ENCODE assay signal across 20 cellular contexts in the genomic region with DNA sequence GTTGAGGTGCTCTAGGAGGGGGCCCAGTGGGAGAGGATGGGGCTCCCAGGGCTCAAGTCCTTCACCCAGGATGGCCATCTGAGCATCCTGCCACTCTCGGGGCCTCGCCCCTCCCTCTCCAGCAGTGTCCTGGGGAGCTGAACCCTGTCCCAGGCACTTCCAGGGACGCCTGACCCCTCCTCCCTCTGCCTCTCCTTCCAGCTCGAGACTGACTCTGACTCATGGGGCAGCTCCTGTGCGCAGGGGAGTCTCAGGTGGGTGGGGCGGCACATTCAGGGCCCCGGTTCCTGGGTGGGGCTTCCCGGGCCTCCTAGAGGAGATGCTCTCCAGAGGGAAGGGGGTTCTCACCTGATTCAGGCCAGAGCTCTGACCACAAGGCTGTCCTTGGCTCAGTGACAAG.
DNase-seq lines count a peak whose midpoint lies in the region; ATAC-seq and TF ChIP-seq lines count a peak whose summit lies in the region.
"Had no signal": no experiment of that assay in that cellular context is flagged by ENCODE, and none has a peak within 500 bp of the region (broad histone marks: within the 10 kb centered on the region; RNA-seq: fewer than 3 reads in every experiment).

No MANE protein-coding gene starts in this region.

- H3K27ac ChIP-seq in OCI-LY1 (ENCODE audit: low read depth, low read length, poor library complexity, severe bottlenecking) (peak overlapping the region; percentile 90), foreskin keratinocyte (no peak overlapping the region)
- H3K27ac ChIP-seq: 22Rv1, adrenal gland, body of pancreas, gastroesophageal sphincter, ovary, skin epidermis, suprapubic skin had no signal

- H3K4me2 ChIP-seq in OCI-LY1 (ENCODE audit: low read length) = peak overlapping the region; percentile 59; the same call in 1 of the 2 replicates

- POLR2A ChIA-PET in activated CD4-positive, alpha-beta T cell treated with anti-CD3 and anti-CD28 coated beads for 36 hours (lab: Charles Lee) = no interaction called here

- H3K36me3 Mint-ChIP-seq in activated CD4-positive, alpha-beta T cell treated with anti-CD3 and anti-CD28 coated beads, Interleukin-2, amount 10 ng/mL, durations not matched to agents 24 days and 14 days (ENCODE audit: low read depth) = no peaks in the 10 kb centered on the region
- no peaks in the 10 kb centered on the region for H3K36me3 Mint-ChIP-seq in activated CD4-positive, alpha-beta T cell treated with anti-CD3 and anti-CD28 coated beads for 36 hours (ENCODE audit: low read depth)
- no peaks in the 10 kb centered on the region for H3K36me3 Mint-ChIP-seq in stimulated activated effector memory CD8-positive, alpha-beta T cell treated with anti-CD3 and anti-CD28 coated beads, Interleukin-12 subunit alpha, Interleukin-12 subunit beta, amount 100 ng/mL, for 72 hours

- peak; percentile 51 for DNase-seq in activated CD4-positive, alpha-beta T cell treated with anti-CD3 and anti-CD28 coated beads, Interleukin-2, amount 10 ng/mL, durations not matched to agents 24 days and 14 days
- DNase-seq in activated CD4-positive, alpha-beta T cell treated with anti-CD3 and anti-CD28 coated beads for 36 hours = no peak
- no peak for DNase-seq in foreskin keratinocyte
- DNase-seq in stimulated activated effector memory CD8-positive, alpha-beta T cell treated with anti-CD3 and anti-CD28 coated beads, Interleukin-12 subunit alpha, Interleukin-12 subunit beta, amount 100 ng/mL, for 72 hours (ENCODE audit: low spot score in 2 of 2) = peak in 1 of 2 donors; percentile 43
- DNase-seq in cerebellar cortex (ENCODE audit: low spot score) = no peak
- no peak for DNase-seq in NCI-H1048 (lab: John Stamatoyannopoulos, UW)
- no peak for DNase-seq in pons (ENCODE audit: low spot score)
- DNase-seq: cerebellar nuclear complex, DMS79 treated with DMSO at 0.1 percent for 48 hours had no signal

- H3K79me2 ChIP-seq in OCI-LY1 (ENCODE audit: insufficient read depth, low read length) = no peaks in the 10 kb centered on the region

- H3K9me3 ChIP-seq in OCI-LY1 (ENCODE audit: low read length) = no peaks in the 10 kb centered on the region
- H3K9me3 ChIP-seq: adrenal gland, body of pancreas, gastroesophageal sphincter, HAP-1, ovary, suprapubic skin had no signal

- peaks cover 42% of the 10 kb centered on the region for H3K4me1 ChIP-seq in OCI-LY1 (ENCODE audit: insufficient read depth, low read length, severe bottlenecking)
- no peaks in the 10 kb centered on the region for H3K4me1 ChIP-seq in foreskin keratinocyte
- H3K4me1 ChIP-seq: adrenal gland, body of pancreas, gastroesophageal sphincter, HAP-1, suprapubic skin had no signal

- peaks cover 26% of the 10 kb centered on the region for H3K27me3 Mint-ChIP-seq in activated CD4-positive, alpha-beta T cell treated with anti-CD3 and anti-CD28 coated beads, Interleukin-2, amount 10 ng/mL, durations not matched to agents 24 days and 14 days
- H3K27me3 Mint-ChIP-seq in activated CD4-positive, alpha-beta T cell treated with anti-CD3 and anti-CD28 coated beads for 36 hours = no peaks in the 10 kb centered on the region

- H3K36me3 ChIP-seq in OCI-LY1 (ENCODE audit: insufficient read depth, low read length) = no peaks in the 10 kb centered on the region
- H3K36me3 ChIP-seq: adrenal gland, gastroesophageal sphincter, HAP-1, ovary, suprapubic skin had no signal

- H3K4me3 Mint-ChIP-seq in activated CD4-positive, alpha-beta T cell treated with anti-CD3 and anti-CD28 coated beads, Interleukin-2, amount 10 ng/mL, durations not matched to agents 24 days and 14 days = no peak overlapping the region
- no peak overlapping the region for H3K4me3 Mint-ChIP-seq in activated CD4-positive, alpha-beta T cell treated with anti-CD3 and anti-CD28 coated beads for 36 hours
- H3K4me3 Mint-ChIP-seq in stimulated activated effector memory CD8-positive, alpha-beta T cell treated with anti-CD3 and anti-CD28 coated beads, Interleukin-12 subunit alpha, Interleukin-12 subunit beta, amount 100 ng/mL, for 72 hours = no peak overlapping the region
- H3K4me3 Mint-ChIP-seq: activated T-helper 1 cell treated with anti-CD3 and anti-CD28 coated beads, Interleukin-12 subunit alpha, Interleukin-12 subunit beta, Interleukin-2, Interleukin-4 antibody, amounts not matched to agents 30 ng/mL and 10 ng/mL and 1 ng/mL, durations not matched to agents 14 hours and 24 hours and 36 hours; nephron progenitor cell had no signal

- H3K27me3 ChIP-seq in OCI-LY1 (ENCODE audit: insufficient read depth, low read length) = no peaks in the 10 kb centered on the region
- peaks cover 10% of the 10 kb centered on the region for H3K27me3 ChIP-seq in foreskin keratinocyte
- H3K27me3 ChIP-seq: body of pancreas, ovary had no signal

- H2AFZ ChIP-seq in OCI-LY1 (ENCODE audit: low read length) = no peak overlapping the region

- H3K4me1 Mint-ChIP-seq in activated CD4-positive, alpha-beta T cell treated with anti-CD3 and anti-CD28 coated beads, Interleukin-2, amount 10 ng/mL, durations not matched to agents 24 days and 14 days = peaks cover 11% of the 10 kb centered on the region
- H3K4me1 Mint-ChIP-seq in activated CD4-positive, alpha-beta T cell treated with anti-CD3 and anti-CD28 coated beads for 36 hours = peaks cover 17% of the 10 kb centered on the region
- H3K4me1 Mint-ChIP-seq in stimulated activated effector memory CD8-positive, alpha-beta T cell treated with anti-CD3 and anti-CD28 coated beads, Interleukin-12 subunit alpha, Interleukin-12 subunit beta, amount 100 ng/mL, for 72 hours = peaks cover 20% of the 10 kb centered on the region
- H3K4me1 Mint-ChIP-seq: nephron progenitor cell had no signal

- CTCF ChIA-PET in activated CD4-positive, alpha-beta T cell treated with anti-CD3 and anti-CD28 coated beads for 36 hours (lab: Charles Lee) = interaction anchor here (0.8 to 1.6 kb wide), 5 partner anchors 8 to 133 kb away, joined by 3 to 5 read pairs (median 3); no protein-coding TSS in a partner anchor

- peak overlapping the region; percentile 47; the same call in 1 of the 2 replicates for H3K9ac ChIP-seq in OCI-LY1 (ENCODE audit: low read length)

- H3F3A ChIP-seq in OCI-LY1 (ENCODE audit: insufficient read depth, low read length) = no peaks in the 10 kb centered on the region

- H3K4me3 ChIP-seq in OCI-LY1 (ENCODE audit: low read depth, low read length, poor library complexity, severe bottlenecking) = no peak overlapping the region
- H3K4me3 ChIP-seq: adrenal gland, body of pancreas, gastroesophageal sphincter, HAP-1, ovary, skin epidermis, suprapubic skin had no signal

- no peak for TF ChIP-seq CTCF in OCI-LY1 (IDR thresholded peaks at IDR 0.05; ENCODE audit: low read length)
- no peak for TF ChIP-seq CTCF in foreskin keratinocyte (conservative IDR thresholded peaks at IDR 0.05)

- intact Hi-C loops in activated CD4-positive, alpha-beta T cell treated with anti-CD3 and anti-CD28 coated beads, Interleukin-2, amount 10 ng/mL, durations not matched to agents 24 days and 14 days (cut with micrococcal nuclease) = loop anchor here (2.0 kb wide), 1 partner anchor 66 kb away; no protein-coding TSS in a partner anchor
- intact Hi-C loops in activated CD4-positive, alpha-beta T cell treated with anti-CD3 and anti-CD28 coated beads for 36 hours (cut with DNase I, micrococcal nuclease) = no loop called here

- no peak for ATAC-seq in activated CD4-positive, alpha-beta T cell treated with anti-CD3 and anti-CD28 coated beads for 36 hours
- peak; percentile 36 for ATAC-seq in foreskin keratinocyte
- no peak for ATAC-seq in stimulated activated effector memory CD8-positive, alpha-beta T cell treated with anti-CD3 and anti-CD28 coated beads, Interleukin-12 subunit alpha, Interleukin-12 subunit beta, amount 100 ng/mL, for 72 hours
- ATAC-seq: gastroesophageal sphincter had no signal

- no peaks in the 10 kb centered on the region for H3K9me2 ChIP-seq in OCI-LY1 (ENCODE audit: low read depth, low read length)

- H3K9me3 Mint-ChIP-seq in activated CD4-positive, alpha-beta T cell treated with anti-CD3 and anti-CD28 coated beads, Interleukin-2, amount 10 ng/mL, durations not matched to agents 24 days and 14 days = no peaks in the 10 kb centered on the region
- H3K9me3 Mint-ChIP-seq in activated CD4-positive, alpha-beta T cell treated with anti-CD3 and anti-CD28 coated beads for 36 hours (ENCODE audit: low read depth) = no peaks in the 10 kb centered on the region
- no peaks in the 10 kb centered on the region for H3K9me3 Mint-ChIP-seq in stimulated activated effector memory CD8-positive, alpha-beta T cell treated with anti-CD3 and anti-CD28 coated beads, Interleukin-12 subunit alpha, Interleukin-12 subunit beta, amount 100 ng/mL, for 72 hours
- H3K9me3 Mint-ChIP-seq: activated T-helper 1 cell treated with anti-CD3 and anti-CD28 coated beads, Interleukin-12 subunit alpha, Interleukin-12 subunit beta, Interleukin-2, Interleukin-4 antibody, amounts not matched to agents 30 ng/mL and 10 ng/mL and 1 ng/mL, durations not matched to agents 14 hours and 24 hours and 36 hours; nephron progenitor cell had no signal

- H4K20me1 ChIP-seq in OCI-LY1 (ENCODE audit: insufficient read depth, low read length) = no peaks in the 10 kb centered on the region

- no peak overlapping the region for H3K27ac Mint-ChIP-seq in activated CD4-positive, alpha-beta T cell treated with anti-CD3 and anti-CD28 coated beads, Interleukin-2, amount 10 ng/mL, durations not matched to agents 24 days and 14 days
- H3K27ac Mint-ChIP-seq in activated CD4-positive, alpha-beta T cell treated with anti-CD3 and anti-CD28 coated beads for 36 hours = no peak overlapping the region
- H3K27ac Mint-ChIP-seq in stimulated activated effector memory CD8-positive, alpha-beta T cell treated with anti-CD3 and anti-CD28 coated beads, Interleukin-12 subunit alpha, Interleukin-12 subunit beta, amount 100 ng/mL, for 72 hours = peak overlapping the region; percentile 56
- H3K27ac Mint-ChIP-seq: activated T-helper 1 cell treated with anti-CD3 and anti-CD28 coated beads, Interleukin-12 subunit alpha, Interleukin-12 subunit beta, Interleukin-2, Interleukin-4 antibody, amounts not matched to agents 30 ng/mL and 10 ng/mL and 1 ng/mL, durations not matched to agents 14 hours and 24 hours and 36 hours; nephron progenitor cell had no signal
